Comparison of ENCODE assay signal across 8 cellular contexts in the genomic region with DNA sequence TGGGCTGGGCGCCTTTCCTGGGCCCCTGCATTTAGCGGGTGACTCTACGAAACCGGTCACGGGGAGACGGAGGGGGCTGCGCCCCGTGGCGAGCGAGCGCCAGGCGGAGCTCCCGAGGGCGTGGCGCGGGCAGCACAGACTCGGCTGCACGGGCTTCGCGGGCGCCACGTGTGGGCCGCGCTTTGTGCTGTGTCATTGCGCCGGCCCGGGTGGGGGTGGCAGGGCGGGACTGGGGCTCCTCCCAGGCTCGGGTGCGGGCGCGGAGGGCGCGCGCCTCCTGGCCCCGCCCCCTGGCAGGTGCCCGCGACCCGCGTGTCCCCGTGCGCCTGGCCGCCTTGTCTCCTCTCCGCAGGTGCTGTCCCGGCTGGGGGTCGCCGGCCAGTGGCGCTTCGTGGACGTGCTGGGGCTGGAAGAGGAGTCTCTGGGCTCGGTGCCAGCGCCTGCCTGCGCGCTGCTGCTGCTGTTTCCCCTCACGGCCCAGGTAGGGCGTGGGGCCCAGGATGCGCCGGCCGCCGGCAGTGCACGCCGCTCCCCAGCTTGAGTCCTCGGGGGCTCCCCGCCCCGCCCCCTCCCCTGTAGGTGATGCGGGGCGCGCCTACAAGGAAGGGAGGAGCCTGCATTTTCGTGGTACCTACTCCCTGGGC. TPM values are rescaled to one million over a fixed set of nuclear protein-coding genes. Genes with fewer than 3 reads are reported as not detected.
A peak's percentile ranks its signal among the peaks of the same experiment; 100 is the strongest.
DNase-seq lines count a peak whose midpoint lies in the region; ATAC-seq and TF ChIP-seq lines count a peak whose summit lies in the region.

No MANE protein-coding gene starts in this region.

- TF ChIP-seq POLR2A in tibial nerve (IDR thresholded peaks at IDR 0.05): no peak

- peak overlapping the region; percentile 82 for H3K4me2 ChIP-seq in fibroblast of lung (ENCODE audit: extremely low read depth, insufficient read depth, low read length)

- H3K4me3 ChIP-seq in fibroblast of lung (replicated peaks in 1 of 4; ENCODE audit: control extremely low read depth in 1 of 4, insufficient read depth in 1 of 4, low read depth in 3 of 4, low read length in 4 of 4) (peak overlapping the region; percentile 62 to 78 (median 72)), tibial nerve (peak overlapping the region; percentile 45 to 61 (median 52))

- H3K9me3 ChIP-seq in fibroblast of lung (ENCODE audit: control insufficient read depth, insufficient read depth, low read depth, low read length) (no peaks in the 10 kb centered on the region), tibial nerve (no peaks in the 10 kb centered on the region)

- peaks cover 2% of the 10 kb centered on the region for H3K79me2 ChIP-seq in fibroblast of lung (ENCODE audit: control insufficient read depth, insufficient read depth, low read length)

- ATAC-seq in GM21529 (IDR thresholded peaks at IDR 0.05; ENCODE audit: unreplicated experiment): peak; percentile 52
- ATAC-seq in activated CD8-positive, alpha-beta memory T cell treated with anti-CD3 and anti-CD28 coated beads, Interleukin-2, amount 10 ng/mL, durations not matched to agents 7 days and 5 days: peak; percentile 61
- ATAC-seq in natural killer cell: peak in 1 of 3 donors; percentile 42
- ATAC-seq in GM19324 (IDR thresholded peaks at IDR 0.05; ENCODE audit: low FRiP score, unreplicated experiment): no peak

- no peak for TF ChIP-seq CTCF in fibroblast of lung (conservative IDR thresholded peaks at IDR 0.05 in 1 of 2, IDR thresholded peaks at IDR 0.05 in 1 of 2; ENCODE audit: low read depth in 1 of 2, low read length in 2 of 2)
- no peak for TF ChIP-seq CTCF in natural killer cell (IDR thresholded peaks at IDR 0.05)
- no peak for TF ChIP-seq CTCF in tibial nerve (IDR thresholded peaks at IDR 0.05)

- DNase-seq in Daoy (ENCODE audit: low read depth) (peak; percentile 77), NCI-H1092 treated with DMSO at 0.1 percent for 48 hours (lab: John Stamatoyannopoulos, UW) (peak; percentile 67), fibroblast of lung (ENCODE audit: low read depth in 2 of 2) (peak; percentile 55 to 61), natural killer cell (no peak), tibial nerve (ENCODE audit: low spot score in 2 of 2) (no peak)
- DNase-seq in activated CD8-positive, alpha-beta memory T cell treated with anti-CD3 and anti-CD28 coated beads, Interleukin-2, amount 10 ng/mL, durations not matched to agents 7 days and 5 days: no peak

- WGBS in tibial nerve, 2 donors: 1 to 13% methylated on average over 2 to 48 of the region's 69 CpGs

- H3K36me3 ChIP-seq in fibroblast of lung (ENCODE audit: control insufficient read depth, insufficient read depth, low read length) (peaks cover 3% of the 10 kb centered on the region), tibial nerve (peaks cover 0 to 11% (median 0%) of the 10 kb centered on the region in 3 donors)

- intact Hi-C loops in natural killer cell (cut with micrococcal nuclease): no loop called here

- H3K4me1 ChIP-seq in fibroblast of lung (ENCODE audit: control insufficient read depth, extremely low read depth, insufficient read depth, low read length): no peaks in the 10 kb centered on the region
- peaks cover 0 to 16% (median 12%) of the 10 kb centered on the region in 4 donors for H3K4me1 ChIP-seq in tibial nerve

- peak overlapping the region; percentile 67 for H3K9ac ChIP-seq in fibroblast of lung (ENCODE audit: insufficient read depth, low read length)

- H4K20me1 ChIP-seq in fibroblast of lung (ENCODE audit: control insufficient read depth, extremely low read depth, insufficient read depth, low read length): no peaks in the 10 kb centered on the region

- no peaks in the 10 kb centered on the region for H3K9me3 Mint-ChIP-seq in activated CD8-positive, alpha-beta memory T cell treated with anti-CD3 and anti-CD28 coated beads, Interleukin-2, amount 10 ng/mL, durations not matched to agents 7 days and 5 days (ENCODE audit: low read depth)
- H3K9me3 Mint-ChIP-seq in natural killer cell: peaks cover 0 to 2% of the 10 kb centered on the region in 2 donors

- peak overlapping the region; percentile 50 for H3K27ac ChIP-seq in fibroblast of lung (ENCODE audit: insufficient read depth, low read length)
- peak overlapping the region in 2 of 4 donors; percentile 8 to 19 for H3K27ac ChIP-seq in tibial nerve

- CTCF ChIA-PET in activated CD8-positive, alpha-beta memory T cell treated with anti-CD3 and anti-CD28 coated beads, Interleukin-2, amount 10 ng/mL, durations not matched to agents 7 days and 5 days (lab: Charles Lee): no interaction called here

- no peak overlapping the region for H2AFZ ChIP-seq in fibroblast of lung (ENCODE audit: low read length)

- peaks cover 44% of the 10 kb centered on the region for H3K27me3 Mint-ChIP-seq in activated CD8-positive, alpha-beta memory T cell treated with anti-CD3 and anti-CD28 coated beads, Interleukin-2, amount 10 ng/mL, durations not matched to agents 7 days and 5 days
- peaks cover 31 to 42% of the 10 kb centered on the region in 2 donors for H3K27me3 Mint-ChIP-seq in natural killer cell (ENCODE audit: low read depth in 2 of 2)

- no peak overlapping the region for H3K4me3 Mint-ChIP-seq in activated CD8-positive, alpha-beta memory T cell treated with anti-CD3 and anti-CD28 coated beads, Interleukin-2, amount 10 ng/mL, durations not matched to agents 7 days and 5 days
- peak overlapping the region; percentile 70 for H3K4me3 Mint-ChIP-seq in natural killer cell

- H3K36me3 Mint-ChIP-seq in activated CD8-positive, alpha-beta memory T cell treated with anti-CD3 and anti-CD28 coated beads, Interleukin-2, amount 10 ng/mL, durations not matched to agents 7 days and 5 days: peaks cover 1% of the 10 kb centered on the region
- peaks cover 16% of the 10 kb centered on the region for H3K36me3 Mint-ChIP-seq in natural killer cell

- H3K4me1 Mint-ChIP-seq in activated CD8-positive, alpha-beta memory T cell treated with anti-CD3 and anti-CD28 coated beads, Interleukin-2, amount 10 ng/mL, durations not matched to agents 7 days and 5 days: peaks cover 7% of the 10 kb centered on the region
- peaks cover 4 to 7% of the 10 kb centered on the region in 2 donors for H3K4me1 Mint-ChIP-seq in natural killer cell

- H3K27ac Mint-ChIP-seq in activated CD8-positive, alpha-beta memory T cell treated with anti-CD3 and anti-CD28 coated beads, Interleukin-2, amount 10 ng/mL, durations not matched to agents 7 days and 5 days: no peak overlapping the region
- no peak overlapping the region for H3K27ac Mint-ChIP-seq in natural killer cell

- no peak for TF ChIP-seq EP300 in tibial nerve (IDR thresholded peaks at IDR 0.05)

- H3K27me3 ChIP-seq in fibroblast of lung (ENCODE audit: control insufficient read depth, insufficient read depth, low read length) (peaks cover 4% of the 10 kb centered on the region), tibial nerve (peaks cover 0 to 5% of the 10 kb centered on the region in 2 donors)

RNA-seq across cellular contexts. Expression of a gene that starts 0.7 kb away (rescaled TPM):
- total RNA-seq in Daoy (2014; rRNA removed; shearing (Covaris generic)): 1,753 and 1,896 TPM in 2 replicates
- 1 to 10 TPM in 1 of 2 experiments, under 1 TPM in 1; 0.85 to 4.7 TPM for total RNA-seq in activated CD8-positive, alpha-beta memory T cell treated with anti-CD3 and anti-CD28 coated beads, Interleukin-2, amount 10 ng/mL, durations not matched to agents 7 days and 5 days
- total RNA-seq in fibroblast of lung (282 and 397 TPM in 2 replicates), natural killer cell (not detected), tibial nerve (100 to 1,000 TPM in 1 of 4 donors, 10 to 100 TPM in 3; 55.9 to 204 (median 71.5) TPM)
- polyA plus RNA-seq in fibroblast of lung: 491 and 961 TPM in 2 replicates
- 230 and 415 TPM in 2 replicates for polyA plus RNA-seq in fibroblast of lung (2012)
- 111 and 182 TPM in 2 replicates for polyA minus RNA-seq in fibroblast of lung (ENCODE audit: low replicate concordance)

RNA-seq across cellular contexts. Expression of a gene that starts 43.0 kb away (rescaled TPM):
- 32.9 and 51.0 TPM in 2 replicates for total RNA-seq in Daoy (2014; rRNA removed; shearing (Covaris generic))
- 10 to 100 TPM in 1 of 2 experiments, under 1 TPM in 1; 0.93 to 13.6 TPM for total RNA-seq in activated CD8-positive, alpha-beta memory T cell treated with anti-CD3 and anti-CD28 coated beads, Interleukin-2, amount 10 ng/mL, durations not matched to agents 7 days and 5 days
- total RNA-seq in fibroblast of lung (18.7 and 25.1 TPM in 2 replicates), natural killer cell (under 1 TPM in 2 of 3 donors, not detected in 1; 0.38 to 0.48 TPM), tibial nerve (100 to 1,000 TPM; 139 to 248 (median 203) TPM)
- 29.8 and 39.8 TPM in 2 replicates for polyA plus RNA-seq in fibroblast of lung
- 17.2 and 18.2 TPM in 2 replicates for polyA plus RNA-seq in fibroblast of lung (2012)
- polyA minus RNA-seq in fibroblast of lung (ENCODE audit: low replicate concordance): 46.6 and 52.9 TPM in 2 replicates

Comparison
In these comparisons a context has a peak if more than half of its experiments do, and no peak if none do; other contexts are left out.
1. DNase-seq: peak in Daoy (single experiment), NCI-H1092 treated with DMSO at 0.1 percent for 48 hours (single experiment) and fibroblast of lung (2 of 2); none in activated CD8-positive, alpha-beta memory T cell treated with anti-CD3 and anti-CD28 coated beads, Interleukin-2, amount 10 ng/mL, durations not matched to agents 7 days and 5 days (single experiment), natural killer cell (single experiment) and tibial nerve (0 of 2).
2. RNA of a gene that starts 0.7 kb away (total RNA-seq): 1,753 to 1,896 TPM in Daoy, 282 to 397 TPM in fibroblast of lung and 55.9 to 204 TPM in tibial nerve; 0.85 to 4.7 TPM in activated CD8-positive, alpha-beta memory T cell treated with anti-CD3 and anti-CD28 coated beads, Interleukin-2, amount 10 ng/mL, durations not matched to agents 7 days and 5 days and not detected in natural killer cell; every median in the first group is over 4 times any median in the second.